Comparison of ENCODE assay signal across 8 cellular contexts in genomic region chr20:33985830-33986229, GRCh38.
"Had no signal": no experiment of that assay in that cellular context is flagged by ENCODE, and none has a peak within 500 bp of the region (broad histone marks: within the 10 kb centered on the region; RNA-seq: fewer than 3 reads in every experiment).

No MANE protein-coding gene starts in this region.

- FAIRE-seq: G401.6, GM12878, GM12891, GM12892, GM18507, GM19239 had no signal

- H3K4me3 ChIP-seq: GM12878 had no signal

- ATAC-seq: GM12878 had no signal

- DNase-seq: GDM1, GF-D8 had no signal
